Comparison of ENCODE assay signal across 22 cellular contexts in the genomic region with DNA sequence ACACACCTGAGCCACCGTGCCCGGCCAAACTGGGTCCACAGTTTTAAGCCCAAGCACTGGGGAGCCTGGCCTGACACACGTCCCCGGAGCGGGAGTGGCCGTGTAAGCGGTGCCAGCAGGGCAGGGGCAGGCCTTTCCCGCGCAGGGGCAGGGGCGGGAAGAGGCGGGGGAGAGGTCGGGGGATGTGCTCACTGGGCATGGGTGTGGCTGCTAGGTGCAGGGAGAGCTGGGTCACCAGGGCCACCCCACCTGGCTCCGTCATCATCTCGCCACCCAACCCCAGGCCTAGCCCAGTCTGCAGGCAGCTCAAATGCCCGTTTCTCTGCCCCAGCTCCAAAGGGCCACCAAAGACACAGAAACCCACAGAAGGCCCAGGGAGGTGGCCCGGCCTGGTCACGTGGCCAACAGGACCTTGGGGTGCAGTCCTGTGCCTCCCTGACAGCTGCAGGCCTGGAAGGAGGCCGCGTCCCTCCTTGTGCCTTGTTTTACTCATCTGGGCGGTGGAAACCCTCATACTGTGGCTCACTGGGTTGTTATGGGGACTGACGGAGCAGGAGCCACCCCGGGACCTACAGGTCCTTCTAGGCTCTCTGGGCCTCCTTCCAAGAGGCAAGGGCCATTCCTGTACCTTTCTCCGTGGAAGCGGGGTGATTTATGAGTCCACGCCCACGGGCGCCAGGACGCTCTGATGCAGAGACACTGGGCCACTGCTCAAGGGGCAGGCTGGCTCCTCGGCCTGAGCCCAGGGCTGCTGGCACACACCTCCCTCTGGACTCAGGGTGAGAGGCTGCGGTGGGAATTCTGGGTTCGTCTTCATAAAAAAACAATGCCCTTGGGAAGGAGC. TPM values are rescaled to one million over a fixed set of nuclear protein-coding genes. Genes with fewer than 3 reads are reported as not detected.
"Had no signal": no experiment of that assay in that cellular context is flagged by ENCODE, and none has a peak within 500 bp of the region (broad histone marks: within the 10 kb centered on the region; RNA-seq: fewer than 3 reads in every experiment).

No MANE protein-coding gene starts in this region.

- H3K4me3 Mint-ChIP-seq: endodermal cell, neural crest cell had no signal

- FAIRE-seq: astrocyte, bronchial epithelial cell, kidney had no signal

- DNase-seq: activated CD4-positive, alpha-beta T cell treated with anti-CD3 and anti-CD28 coated beads, Interleukin-2, amount 50 U/mL, for 1 hour; activated CD4-positive, CD25-positive, alpha-beta regulatory T cell; activated naive CD4-positive, alpha-beta T cell treated with anti-CD3 and anti-CD28 coated beads, Interleukin-2, amount 50 U/mL, for 16 hours; activated T-cell treated with anti-CD3 and anti-CD28 coated beads for 4 hours; endodermal cell; hypothalamus; kidney; left ventricle myocardium superior; mesendoderm; stimulated activated CD4-positive, alpha-beta T cell treated with anti-CD3 and anti-CD28 coated beads, Interleukin-12 subunit alpha, Interleukin-12 subunit beta, amount 100 ng/mL, for 4 hours; stimulated activated CD4-positive, alpha-beta T cell treated with anti-CD3 and anti-CD28 coated beads, Interleukin-2, amount 100 ng/mL, for 24 hours had no signal

- H3K4me1 Mint-ChIP-seq: endodermal cell, neural crest cell had no signal

- H3K9ac ChIP-seq: parathyroid adenoma had no signal

- H3K9me3 ChIP-seq: tibial nerve had no signal

- H3K27ac Mint-ChIP-seq: activated T-helper 2 cell treated with anti-CD3 and anti-CD28 coated beads, Interferon-gamma antibody, Interleukin-2, Interleukin-4, amounts not matched to agents 10 μg/mL and 5 μg/mL and 100 μg/mL, durations not matched to agents 14 hours and 24 hours and 36 hours; endodermal cell had no signal

- H3K9me3 Mint-ChIP-seq: activated T-helper 2 cell treated with anti-CD3 and anti-CD28 coated beads, Interferon-gamma antibody, Interleukin-2, Interleukin-4, amounts not matched to agents 10 μg/mL and 5 μg/mL and 100 μg/mL, durations not matched to agents 14 hours and 24 hours and 36 hours; endodermal cell; neural crest cell had no signal

- H3K27me3 ChIP-seq: tibial nerve had no signal

- H3K4me3 ChIP-seq: tibial nerve had no signal

RNA-seq across cellular contexts. Expression of gene CREB3L3, which starts 57.2 kb away (rescaled TPM):
- total RNA-seq: astrocyte, bronchial epithelial cell, cerebellum, dermis microvascular lymphatic vessel endothelial cell, epithelial cell of proximal tubule, glomerular endothelial cell, kidney, left ventricle myocardium superior, myocyte, neural crest cell, tibial nerve had no signal
